1 cellular context compared by ENCODE assay signal in the genomic region with DNA sequence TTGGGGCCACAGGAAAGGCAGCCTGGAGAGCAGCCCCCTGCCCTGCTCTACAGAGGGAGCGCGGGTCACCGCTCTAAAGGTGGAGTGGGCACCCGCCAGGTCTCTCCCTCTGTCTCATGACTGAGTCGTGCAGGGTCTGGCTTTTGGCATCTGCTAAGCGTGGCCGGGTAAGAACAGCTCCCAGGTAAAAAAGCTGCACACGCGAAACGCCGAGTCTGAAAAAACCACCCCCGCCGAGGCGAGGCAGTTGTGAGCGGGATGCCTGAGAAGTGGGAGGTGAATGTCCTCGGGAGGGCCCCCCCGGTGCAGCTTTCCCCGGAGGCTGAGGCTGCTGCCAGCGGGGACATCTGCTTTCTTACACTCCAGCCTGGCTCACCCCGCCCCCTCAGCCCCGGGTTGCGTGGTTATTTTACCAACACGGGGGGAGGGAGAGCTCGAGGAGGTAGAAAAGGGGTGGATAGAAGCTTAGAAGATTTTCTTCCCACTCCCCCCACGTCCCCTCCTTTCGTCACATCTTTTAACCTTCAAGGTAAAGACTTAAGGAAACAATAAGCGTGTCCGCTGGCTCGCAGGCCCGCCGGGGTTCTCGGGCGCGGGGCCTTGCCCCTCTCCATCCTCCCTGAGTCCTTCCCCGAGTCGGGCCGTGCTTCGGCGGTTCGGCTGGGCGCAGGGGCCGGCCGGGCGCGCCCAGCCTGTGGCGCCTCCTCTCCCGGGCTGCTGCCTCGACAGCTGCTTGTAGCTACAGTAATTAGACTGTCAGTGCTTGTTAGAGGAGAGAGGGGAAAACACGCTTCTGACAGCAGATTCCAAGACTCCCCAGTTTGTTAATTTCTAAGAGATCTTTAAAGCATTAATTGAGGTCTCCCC.
TF ChIP-seq lines count a peak whose summit lies in the region.

No MANE protein-coding gene starts in this region.

TF ChIP-seq in HepG2, 621 proteins besides CTCF, POLR2A, EP300 and RAD21 (continued from another document):
- no peak for TF ChIP-seq KIAA2018 (CRISPR knock-in tag; IDR thresholded peaks at IDR 0.05; ENCODE audit: borderline replicate concordance)
- TF ChIP-seq DMTF1 (CRISPR knock-in tag; IDR thresholded peaks at IDR 0.05): no peak
- TF ChIP-seq TARDBP (CRISPR knock-in tag; IDR thresholded peaks at IDR 0.05): no peak
- no peak for TF ChIP-seq NKX3-1 (CRISPR knock-in tag; IDR thresholded peaks at IDR 0.05)
- no peak for TF ChIP-seq ZNF510 (CRISPR knock-in tag; IDR thresholded peaks at IDR 0.05; ENCODE audit: low read depth)
- no peak for TF ChIP-seq KLF9 (CRISPR knock-in tag; IDR thresholded peaks at IDR 0.05; ENCODE audit: low read depth)
- TF ChIP-seq AGO2 (optimal IDR thresholded peaks at IDR 0.05; ENCODE audit: low read depth, low read length): peak; percentile 96
- no peak for TF ChIP-seq ZNF564 (CRISPR knock-in tag; IDR thresholded peaks at IDR 0.05)
- no peak for TF ChIP-seq KLF6 (CRISPR knock-in tag; IDR thresholded peaks at IDR 0.05)
- no peak for TF ChIP-seq CBFB (CRISPR knock-in tag; IDR thresholded peaks at IDR 0.05)
